In the genomic region with DNA sequence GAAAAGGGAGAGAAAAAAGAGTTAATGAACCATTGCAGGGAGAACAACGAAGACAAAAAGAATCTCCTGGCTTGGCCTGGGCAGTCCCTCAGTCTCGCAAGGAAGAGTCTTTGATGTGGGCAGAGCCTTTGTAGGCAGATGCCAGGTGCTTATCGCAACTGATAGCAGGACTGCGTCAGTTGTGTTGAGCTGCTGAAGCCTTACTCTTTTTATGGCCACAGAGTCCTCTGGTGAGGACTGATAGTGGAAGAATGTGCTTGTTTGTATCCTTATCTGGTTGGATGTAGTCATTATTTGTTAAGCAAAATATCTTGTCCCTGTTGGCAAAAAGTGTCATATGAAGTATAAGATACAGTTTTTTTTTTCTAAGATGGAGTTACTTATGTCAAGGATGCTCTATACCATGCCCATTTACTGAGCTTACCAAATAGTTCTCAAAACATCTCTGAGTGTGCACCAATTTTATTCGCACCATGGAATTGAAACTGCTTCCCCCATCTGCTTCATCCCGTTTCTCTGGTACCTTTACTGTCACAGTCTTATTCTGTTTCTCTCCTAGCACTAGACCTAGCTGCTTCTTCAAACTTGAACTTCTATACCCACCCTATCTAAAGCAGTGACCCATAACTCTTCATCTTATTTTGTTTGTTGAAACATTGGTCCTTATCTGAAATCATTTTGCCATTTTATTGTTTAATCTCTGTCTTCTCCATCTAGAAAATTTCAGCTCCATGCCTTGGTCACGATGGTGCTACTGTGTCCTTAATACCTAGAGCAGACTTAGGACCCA, we compare ENCODE assay signal across 18 cellular contexts. TPM values are rescaled to one million over a fixed set of nuclear protein-coding genes. Genes with fewer than 3 reads are reported as not detected.
DNase-seq lines count a peak whose midpoint lies in the region; ATAC-seq, FAIRE-seq and TF ChIP-seq lines count a peak whose summit lies in the region.
"Had no signal": no experiment of that assay in that cellular context is flagged by ENCODE, and none has a peak within 500 bp of the region (broad histone marks: within the 10 kb centered on the region; RNA-seq: fewer than 3 reads in every experiment).

No MANE protein-coding gene starts in this region.

- H3K36me3 ChIP-seq in astrocyte (ENCODE audit: insufficient read depth, low read length): no peaks in the 10 kb centered on the region
- H3K36me3 ChIP-seq in esophagus squamous epithelium: no peaks in the 10 kb centered on the region
- H3K36me3 ChIP-seq: esophagus muscularis mucosa, transverse colon had no signal

- TF ChIP-seq POLR2A in esophagus squamous epithelium (IDR thresholded peaks at IDR 0.05): no peak

- H3K27ac ChIP-seq in astrocyte (ENCODE audit: low read depth, low read length) (no peak overlapping the region), esophagus squamous epithelium (peak overlapping the region in 1 of 4 donors; percentile 43)
- H3K27ac ChIP-seq: C4-2B, esophagus muscularis mucosa, transverse colon had no signal

- no peaks in the 10 kb centered on the region for H3K4me1 Mint-ChIP-seq in astrocyte (ENCODE audit: low read depth, unreplicated experiment)

- H3K27me3 ChIP-seq in astrocyte (ENCODE audit: insufficient read depth, low read length): no peaks in the 10 kb centered on the region
- no peaks in the 10 kb centered on the region for H3K27me3 ChIP-seq in esophagus squamous epithelium
- H3K27me3 ChIP-seq: esophagus muscularis mucosa, transverse colon had no signal

- no peaks in the 10 kb centered on the region for H3K79me2 ChIP-seq in astrocyte (ENCODE audit: insufficient read depth, low read length)

- FAIRE-seq in astrocyte (lab: Jason Lieb, UNC): no peak
- FAIRE-seq: HTR-8/SVneo had no signal

- TF ChIP-seq CTCF in astrocyte (IDR thresholded peaks at IDR 0.05; ENCODE audit: insufficient read depth, low read depth, low read length) (no peak), esophagus squamous epithelium (IDR thresholded peaks at IDR 0.05) (no peak)

- H3K4me3 ChIP-seq in Jurkat, Clone E6-1 (ENCODE audit: low read length): no peak overlapping the region
- H3K4me3 ChIP-seq in astrocyte (ENCODE audit: insufficient read depth, low read depth, low read length): no peak overlapping the region
- H3K4me3 ChIP-seq in esophagus squamous epithelium: no peak overlapping the region
- H3K4me3 ChIP-seq: esophagus muscularis mucosa, transverse colon had no signal

- H4K20me1 ChIP-seq in astrocyte (ENCODE audit: insufficient read depth, low read length): no peaks in the 10 kb centered on the region

- peaks cover 3% of the 10 kb centered on the region for H3K4me1 ChIP-seq in astrocyte (ENCODE audit: insufficient read depth, low read length)
- H3K4me1 ChIP-seq in esophagus squamous epithelium: peaks cover 5 to 46% (median 21%) of the 10 kb centered on the region in 3 donors

- H3K9me3 ChIP-seq in astrocyte (ENCODE audit: insufficient read depth, low read depth, low read length) (no peaks in the 10 kb centered on the region), esophagus squamous epithelium (no peaks in the 10 kb centered on the region)
- H3K9me3 ChIP-seq: esophagus muscularis mucosa, transverse colon had no signal

- no peak for ATAC-seq in activated CD4-positive, CD25-positive, alpha-beta regulatory T cell treated with anti-CD3 and anti-CD28 coated beads, Interleukin-2, amount 50 U/mL, for 24 hours

- H3K27ac Mint-ChIP-seq in astrocyte (ENCODE audit: unreplicated experiment): no peak overlapping the region

- no peak overlapping the region for H3K4me2 ChIP-seq in astrocyte (ENCODE audit: low read length)

- H2AFZ ChIP-seq in astrocyte (ENCODE audit: low read depth, low read length): no peak overlapping the region

- H3K27me3 Mint-ChIP-seq in astrocyte (ENCODE audit: low read depth, unreplicated experiment): peaks cover 6% of the 10 kb centered on the region

- intact Hi-C loops in esophagus squamous epithelium (cut with DNase I): no loop called here

- H3K4me3 Mint-ChIP-seq in astrocyte (ENCODE audit: unreplicated experiment): no peak overlapping the region

- DNase-seq in A172 (ENCODE audit: low spot score) (peak; percentile 28), astrocyte (ENCODE audit: low read depth) (peak; percentile 65), left kidney (ENCODE audit: low read depth, low spot score) (peak; percentile 51), esophagus squamous epithelium (lab: John Stamatoyannopoulos, UW) (no peak)
- DNase-seq in Jurkat, Clone E6-1 (ENCODE audit: low read depth, low spot score): peak; percentile 98
- DNase-seq in stimulated activated CD4-positive, alpha-beta T cell treated with anti-CD3 and anti-CD28 coated beads, Interleukin-4, amount 100 ng/mL, for 4 hours: no peak
- no peak for DNase-seq in stimulated activated CD4-positive, alpha-beta T cell treated with anti-CD3 and anti-CD28 coated beads, Interleukin-15, amount 100 ng/mL, for 24 hours
- DNase-seq: amniotic stem cell; central memory CD4-positive, alpha-beta T cell; MM.1S; NCI-H1694; NCI-H446; stimulated activated naive CD4-positive, alpha-beta T cell had no signal

- H3K9me3 Mint-ChIP-seq in astrocyte (ENCODE audit: unreplicated experiment): no peaks in the 10 kb centered on the region

- H3K36me3 Mint-ChIP-seq in astrocyte (ENCODE audit: low read depth, unreplicated experiment): no peaks in the 10 kb centered on the region

- 71% methylated on average over 7 of the region's 7 CpGs for WGBS in esophagus squamous epithelium, 2 donors

- H3K9ac ChIP-seq in astrocyte (ENCODE audit: low read length): no peak overlapping the region

RNA-seq across cellular contexts. Expression of gene SPRY1, which starts 47.0 kb away (rescaled TPM):
- total RNA-seq in A172 (2014; rRNA removed; shearing (Covaris generic)): 0.05 TPM in 1 of 2 replicates, not detected in the other
- polyA plus RNA-seq in Jurkat, Clone E6-1 (2012; ENCODE audit: insufficient read depth, insufficient read length): 2.9 TPM
- total RNA-seq in astrocyte (44.5 and 51.6 TPM in 2 replicates), esophagus squamous epithelium (10 to 100 TPM; 14.2 to 60.3 (median 23.2) TPM)

Comparison
In these comparisons a context has a peak if more than half of its experiments do, and no peak if none do; other contexts are left out.
1. DNase-seq: peak in A172 (single experiment), Jurkat, Clone E6-1 (single experiment), astrocyte (single experiment) and left kidney (single experiment); none in stimulated activated CD4-positive, alpha-beta T cell treated with anti-CD3 and anti-CD28 coated beads, Interleukin-4, amount 100 ng/mL, for 4 hours (0 of 2), stimulated activated CD4-positive, alpha-beta T cell treated with anti-CD3 and anti-CD28 coated beads, Interleukin-15, amount 100 ng/mL, for 24 hours (single experiment) and esophagus squamous epithelium (single experiment).
2. RNA of gene SPRY1, which starts 47.0 kb away (total RNA-seq): 44.5 to 51.6 TPM in astrocyte and 14.2 to 60.3 TPM in esophagus squamous epithelium; 0.05 TPM in A172; every median in the first group is over 10 times any median in the second.